Comparison of ENCODE assay signal across 10 cellular contexts in the genomic region with DNA sequence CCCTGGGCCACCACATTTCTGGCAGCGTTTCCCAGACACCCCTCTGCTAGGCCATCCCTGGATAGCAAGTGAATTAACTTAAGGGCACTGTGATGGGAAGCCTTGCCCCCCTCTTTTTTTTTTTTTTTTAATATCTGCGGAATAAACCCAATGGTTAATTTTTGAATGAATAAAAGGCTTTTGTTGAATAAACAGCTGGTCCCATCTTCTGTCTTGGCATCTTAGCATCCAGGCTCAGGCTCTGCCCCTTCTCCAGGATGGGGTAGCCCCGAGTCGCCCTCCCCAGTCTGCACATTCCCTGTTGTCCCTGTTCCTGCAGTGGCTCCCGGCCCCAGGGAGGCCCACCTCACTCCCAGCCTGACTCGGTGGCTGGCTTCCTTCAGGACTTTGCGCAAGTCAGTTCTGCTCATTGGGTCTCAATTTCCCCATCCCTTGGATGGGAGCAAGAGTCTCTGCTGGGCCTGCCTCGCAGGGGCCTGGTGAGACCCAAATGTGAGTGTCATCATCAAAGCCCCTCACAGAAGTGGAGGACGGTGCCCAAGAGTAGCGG. TPM values are rescaled to one million over a fixed set of nuclear protein-coding genes. Genes with fewer than 3 reads are reported as not detected.
A peak's percentile ranks its signal among the peaks of the same experiment; 100 is the strongest.
DNase-seq lines count a peak whose midpoint lies in the region; ATAC-seq and TF ChIP-seq lines count a peak whose summit lies in the region.
"Had no signal": no experiment of that assay in that cellular context is flagged by ENCODE, and none has a peak within 500 bp of the region (broad histone marks: within the 10 kb centered on the region; RNA-seq: fewer than 3 reads in every experiment).

No MANE protein-coding gene starts in this region.

- H2BK5ac ChIP-seq in mesenchymal stem cell (ENCODE audit: low read depth, low read length, poor library complexity, severe bottlenecking): no peak overlapping the region

- peak overlapping the region; percentile 3 to 56 for H3K18ac ChIP-seq in mesenchymal stem cell (ENCODE audit: low read depth in 1 of 2, low read length in 2 of 2)

- intact Hi-C loops in Right ventricle myocardium superior (cut with DNase I) (loop anchor here (2.0 kb wide), 1 partner anchor 130 kb away; no protein-coding TSS in a partner anchor), uterus (cut with DNase I; ENCODE audit: low total_unique reads) (loop anchor here (5.0 to 10.0 kb wide), 2 partner anchors 129 to 352 kb away; no protein-coding TSS in a partner anchor)

- DNase-seq in right atrium auricular region (ENCODE audit: low spot score): no peak
- no peak for DNase-seq in Right ventricle myocardium superior
- DNase-seq in mesenchymal stem cell: peak; percentile 16
- no peak for DNase-seq in uterus
- no peak for DNase-seq in NCI-H2081 (lab: John Stamatoyannopoulos, UW)
- no peak for DNase-seq in NCI-H1417 treated with DMSO at 0.1 percent for 48 hours (lab: John Stamatoyannopoulos, UW)
- no peak for DNase-seq in HUDEP-2 (lab: John Stamatoyannopoulos, UW; ENCODE audit: unreplicated experiment in 76 of 76)

- H3K4ac ChIP-seq in mesenchymal stem cell (ENCODE audit: low read depth in 1 of 2, low read length in 2 of 2): peak overlapping the region in 1 of 2 experiments; percentile 6

- peak overlapping the region in 1 of 2 experiments; percentile 7 for H2BK12ac ChIP-seq in mesenchymal stem cell (ENCODE audit: low read length in 2 of 2)

- H3K27me3 ChIP-seq in right atrium auricular region (no peaks in the 10 kb centered on the region), SU-DHL-6 (ENCODE audit: low read length) (no peaks in the 10 kb centered on the region), mesenchymal stem cell (ENCODE audit: control insufficient read depth in 1 of 2, insufficient read depth in 1 of 2, low read length in 2 of 2) (no peaks in the 10 kb centered on the region), uterus (no peaks in the 10 kb centered on the region)

- no peaks in the 10 kb centered on the region for H3F3A ChIP-seq in SU-DHL-6 (ENCODE audit: insufficient read depth)

- H3K4me3 ChIP-seq in right atrium auricular region (no peak overlapping the region), SU-DHL-6 (ENCODE audit: insufficient read depth, low read length, poor library complexity, severe bottlenecking) (no peak overlapping the region), mesenchymal stem cell (ENCODE audit: insufficient read depth in 1 of 2, low read depth in 1 of 2, low read length in 2 of 2) (no peak overlapping the region), uterus (no peak overlapping the region)
- H3K4me3 ChIP-seq: GM23248 had no signal

- H4K91ac ChIP-seq in mesenchymal stem cell (ENCODE audit: low read length): no peak overlapping the region

- no peak overlapping the region for H4K8ac ChIP-seq in mesenchymal stem cell (ENCODE audit: low read length)

- no peaks in the 10 kb centered on the region for H3K9me2 ChIP-seq in SU-DHL-6 (replicated peaks; ENCODE audit: insufficient read depth, low read length)

- TF ChIP-seq CTCF in right atrium auricular region (IDR thresholded peaks at IDR 0.05) (peak; percentile 1 to 21), SU-DHL-6 (IDR thresholded peaks at IDR 0.05; ENCODE audit: insufficient read depth, low read length, poor library complexity, severe bottlenecking) (no peak), uterus (IDR thresholded peaks at IDR 0.05) (no peak)

- no peaks in the 10 kb centered on the region for H3K36me3 ChIP-seq in right atrium auricular region
- no peaks in the 10 kb centered on the region for H3K36me3 ChIP-seq in SU-DHL-6 (ENCODE audit: low read length)
- H3K36me3 ChIP-seq in mesenchymal stem cell (ENCODE audit: control insufficient read depth in 1 of 2, insufficient read depth in 2 of 2, low read depth in 1 of 2, low read length in 2 of 2): peaks cover 28 to 45% of the 10 kb centered on the region in 2 experiments
- no peaks in the 10 kb centered on the region for H3K36me3 ChIP-seq in uterus

- no peaks in the 10 kb centered on the region for H3K4me1 ChIP-seq in right atrium auricular region
- H3K4me1 ChIP-seq in mesenchymal stem cell (ENCODE audit: control insufficient read depth, insufficient read depth, low read depth, low read length): peaks cover 39% of the 10 kb centered on the region
- H3K4me1 ChIP-seq in uterus: peaks cover 0 to 7% of the 10 kb centered on the region in 2 donors

- H3K79me2 ChIP-seq in SU-DHL-6 (ENCODE audit: insufficient read depth, low read length): no peaks in the 10 kb centered on the region

- H2BK120ac ChIP-seq in mesenchymal stem cell (ENCODE audit: low read depth, low read length): no peak overlapping the region

- H3K79me1 ChIP-seq in mesenchymal stem cell (replicated peaks; ENCODE audit: low read length, poor library complexity, severe bottlenecking): peaks cover 15% of the 10 kb centered on the region

- H3K23ac ChIP-seq in mesenchymal stem cell (ENCODE audit: low read length in 2 of 2): no peak overlapping the region

- H3K27ac ChIP-seq in right atrium auricular region (no peak overlapping the region), SU-DHL-6 (ENCODE audit: low read depth, low read length) (no peak overlapping the region), mesenchymal stem cell (ENCODE audit: low read length, poor library complexity, severe bottlenecking) (no peak overlapping the region), uterus (peak overlapping the region; percentile 52 to 66)
- H3K27ac ChIP-seq: GM23248 had no signal

- H2BK15ac ChIP-seq in mesenchymal stem cell (ENCODE audit: low read depth, poor library complexity, severe bottlenecking): no peak overlapping the region

- no peak for TF ChIP-seq POLR2A in uterus (IDR thresholded peaks at IDR 0.05)

- peak overlapping the region; percentile 35 for H2AK5ac ChIP-seq in mesenchymal stem cell (ENCODE audit: low read length, severe bottlenecking)

- H3K9ac ChIP-seq in SU-DHL-6 (ENCODE audit: low read length): no peak overlapping the region
- no peak overlapping the region for H3K9ac ChIP-seq in mesenchymal stem cell (ENCODE audit: low read length)
- H3K9ac ChIP-seq: GM23248 had no signal

- no peak overlapping the region for H3K4me2 ChIP-seq in SU-DHL-6 (ENCODE audit: low read depth, low read length, poor library complexity, severe bottlenecking)
- H3K4me2 ChIP-seq in mesenchymal stem cell (ENCODE audit: low read length, poor library complexity, severe bottlenecking): no peak overlapping the region

- peak overlapping the region; percentile 43 for H2AFZ ChIP-seq in SU-DHL-6 (ENCODE audit: low read depth, low read length, severe bottlenecking)
- no peak overlapping the region for H2AFZ ChIP-seq in mesenchymal stem cell (ENCODE audit: low read depth, low read length)
- H2AFZ ChIP-seq: GM23248 had no signal

- WGBS in mesenchymal stem cell: 74% methylated on average over 8 of the region's 10 CpGs

- no peaks in the 10 kb centered on the region for H4K20me1 ChIP-seq in SU-DHL-6 (ENCODE audit: low read depth, low read length)

- no peak overlapping the region for H3K14ac ChIP-seq in mesenchymal stem cell (ENCODE audit: low read length in 2 of 2)

- H3K9me3 ChIP-seq in right atrium auricular region (no peaks in the 10 kb centered on the region), SU-DHL-6 (ENCODE audit: insufficient read depth, low read length) (no peaks in the 10 kb centered on the region), mesenchymal stem cell (ENCODE audit: control insufficient read depth, low read length) (no peaks in the 10 kb centered on the region), uterus (no peaks in the 10 kb centered on the region)

- ATAC-seq in Right ventricle myocardium superior (ENCODE audit: poor library complexity): no peak

RNA-seq across cellular contexts. Expression of a gene that starts 29.0 kb away (rescaled TPM):
- total RNA-seq in right atrium auricular region (1 to 10 TPM; 1.3 to 7.3 TPM), Right ventricle myocardium superior (5.2 TPM), uterus (10 to 100 TPM in 3 of 4 donors, 1 to 10 TPM in 1; 1.8 to 46.7 (median 24.4) TPM)
- 0.06 TPM for polyA plus RNA-seq in mesenchymal stem cell (2013, experiment 1 of 2)
- 0.10 TPM for polyA plus RNA-seq in mesenchymal stem cell (2013, experiment 2 of 2)
- total RNA-seq: activated naive CD4-positive, alpha-beta T cell treated with anti-CD3 and anti-CD28 coated beads, Interleukin-2, amount 50 U/mL, for 72 hours; GM23248 had no signal
- polyA plus RNA-seq: GM23248 had no signal

Comparison
In these comparisons a context has a peak if more than half of its experiments do, and no peak if none do; other contexts are left out.
1. H3K27ac ChIP-seq: peak in uterus (2 of 2); none in right atrium auricular region (0 of 2), SU-DHL-6 (single experiment) and mesenchymal stem cell (single experiment).
2. CTCF ChIP-seq: peak in right atrium auricular region (2 of 2); none in SU-DHL-6 (single experiment) and uterus (0 of 4).